In genomic region chr11:46238078-46238966, GRCh38 we compare ENCODE assay signal across 8 cellular contexts. TPM values are rescaled to one million over a fixed set of nuclear protein-coding genes. Genes with fewer than 3 reads are reported as not detected.
DNase-seq lines count a peak whose midpoint lies in the region; ATAC-seq and TF ChIP-seq lines count a peak whose summit lies in the region.

No MANE protein-coding gene starts in this region.

- no peaks in the 10 kb centered on the region for H3K27me3 Mint-ChIP-seq in chondrocyte (ENCODE audit: low read depth)

- H3K9me3 Mint-ChIP-seq in chondrocyte (ENCODE audit: low read depth) = no peaks in the 10 kb centered on the region

- H3K27ac Mint-ChIP-seq in chondrocyte (ENCODE audit: unreplicated experiment) = peak overlapping the region; percentile 32

- no peaks in the 10 kb centered on the region for H3K36me3 Mint-ChIP-seq in chondrocyte (ENCODE audit: low read depth)

- ATAC-seq in left lobe of liver = peak; percentile 52
- no peak for ATAC-seq in HG03520 (IDR thresholded peaks at IDR 0.05; ENCODE audit: unreplicated experiment)
- ATAC-seq in HG03025 (IDR thresholded peaks at IDR 0.05; ENCODE audit: low FRiP score, unreplicated experiment) = no peak

- H3K4me3 Mint-ChIP-seq in chondrocyte (ENCODE audit: unreplicated experiment) = peak overlapping the region; percentile 68

- peaks cover 56% of the 10 kb centered on the region for H3K4me1 Mint-ChIP-seq in chondrocyte (ENCODE audit: low read depth)

- TF ChIP-seq CTCF in chondrocyte (IDR thresholded peaks at IDR 0.05) = peak; percentile 67

- DNase-seq in DMS53 (lab: John Stamatoyannopoulos, UW) (peak; percentile 84), LoVo (ENCODE audit: low spot score) (peak; percentile 45), chondrocyte (ENCODE audit: low spot score) (no peak), left lobe of liver (ENCODE audit: low spot score) (peak; percentile 59)
- DNase-seq in activated CD4-positive, CD25-positive, alpha-beta regulatory T cell treated with anti-CD3 and anti-CD28 coated beads, Interleukin-2, amount 50 U/mL, for 72 hours = peak; percentile 59
- DNase-seq in stimulated activated CD4-positive, alpha-beta T cell treated with anti-CD3 and anti-CD28 coated beads, Interleukin-2, amount 100 ng/mL, for 4 hours (ENCODE audit: low read depth) = peak; percentile 64

RNA-seq across cellular contexts. Expression of gene CREB3L1, which starts 39.1 kb away (rescaled TPM):
- total RNA-seq in chondrocyte = 83.1 to 192 TPM (median 190 TPM) in 3 replicates
- total RNA-seq in left lobe of liver = 0.30 TPM

Comparison
In these comparisons a context has a peak if more than half of its experiments do, and no peak if none do; other contexts are left out.
1. RNA of gene CREB3L1, which starts 39.1 kb away (total RNA-seq): 83.1 to 192 TPM in chondrocyte; 0.30 TPM in left lobe of liver (single experiment); every median in the first group is over 10 times any median in the second.